Comparison of ENCODE assay signal across 19 cellular contexts in genomic region chr18:55189972-55190371, GRCh38.
DNase-seq lines count a peak whose midpoint lies in the region; ATAC-seq and TF ChIP-seq lines count a peak whose summit lies in the region.
"Had no signal": no experiment of that assay in that cellular context is flagged by ENCODE, and none has a peak within 500 bp of the region (broad histone marks: within the 10 kb centered on the region; RNA-seq: fewer than 3 reads in every experiment).

No MANE protein-coding gene starts in this region.

- CTCF ChIA-PET in activated CD4-positive, alpha-beta T cell treated with anti-CD3 and anti-CD28 coated beads for 36 hours (lab: Charles Lee), result interaction anchor here (0.6 kb wide), 1 partner anchor 1003 kb away, joined by 3 read pairs; no protein-coding TSS in a partner anchor

- no peak for TF ChIP-seq CTCF in esophagus muscularis mucosa (IDR thresholded peaks at IDR 0.05)
- TF ChIP-seq CTCF in progenitor cell of endocrine pancreas (IDR thresholded peaks at IDR 0.05; ENCODE audit: unreplicated experiment), result no peak

- no peaks in the 10 kb centered on the region for H3K4me1 ChIP-seq in esophagus muscularis mucosa

- no peak for TF ChIP-seq EP300 in esophagus muscularis mucosa (IDR thresholded peaks at IDR 0.05)

- peaks cover 3% of the 10 kb centered on the region for H3K27me3 Mint-ChIP-seq in progenitor cell of endocrine pancreas
- H3K27me3 Mint-ChIP-seq in T-helper 2 cell treated with Interferon-gamma antibody and Interleukin-4, amounts not matched to agents 5 μg/mL and 100 μg/mL, for 36 hours (ENCODE audit: low read depth), result no peaks in the 10 kb centered on the region
- no peaks in the 10 kb centered on the region for H3K27me3 Mint-ChIP-seq in activated CD4-positive, alpha-beta T cell treated with anti-CD3 and anti-CD28 coated beads for 36 hours
- H3K27me3 Mint-ChIP-seq: activated CD8-positive, alpha-beta memory T cell treated with anti-CD3 and anti-CD28 coated beads, Interleukin-2, amount 10 ng/mL, durations not matched to agents 7 days and 5 days had no signal

- intact Hi-C loops in esophagus muscularis mucosa (cut with DNase I), result no loop called here
- intact Hi-C loops in activated CD4-positive, alpha-beta T cell treated with anti-CD3 and anti-CD28 coated beads for 36 hours (cut with DNase I, micrococcal nuclease), result no loop called here

- ATAC-seq in HG02884 (IDR thresholded peaks at IDR 0.05; ENCODE audit: unreplicated experiment), result no peak
- no peak for ATAC-seq in activated CD4-positive, alpha-beta T cell treated with anti-CD3 and anti-CD28 coated beads for 36 hours
- ATAC-seq: activated CD8-positive, alpha-beta memory T cell treated with anti-CD3 and anti-CD28 coated beads, Interleukin-2, amount 10 ng/mL, durations not matched to agents 7 days and 5 days; activated naive CD8-positive, alpha-beta T cell treated with anti-CD3 and anti-CD28 coated beads, Interleukin-2, amount 50 U/mL, for 24 hours; activated T-helper 17 cell treated with anti-CD3 and anti-CD28 coated beads, Interleukin-2, amount 50 U/mL, for 72 hours; left lobe of liver; stimulated activated naive B cell treated with anti-CD40 and anti-IgM and Interleukin-4, amounts not matched to agents 10 μg/mL and 1 μg/mL and 100 μg/mL, for 72 hours had no signal

- no peak for TF ChIP-seq POLR2A in esophagus muscularis mucosa (IDR thresholded peaks at IDR 0.05; ENCODE audit: low read depth)

- H3K4me3 Mint-ChIP-seq in progenitor cell of endocrine pancreas (ENCODE audit: low read depth), result no peak overlapping the region
- no peak overlapping the region for H3K4me3 Mint-ChIP-seq in T-helper 2 cell treated with Interferon-gamma antibody and Interleukin-4, amounts not matched to agents 5 μg/mL and 100 μg/mL, for 36 hours
- no peak overlapping the region for H3K4me3 Mint-ChIP-seq in activated CD4-positive, alpha-beta T cell treated with anti-CD3 and anti-CD28 coated beads for 36 hours
- H3K4me3 Mint-ChIP-seq: activated CD8-positive, alpha-beta memory T cell treated with anti-CD3 and anti-CD28 coated beads, Interleukin-2, amount 10 ng/mL, durations not matched to agents 7 days and 5 days; activated naive CD8-positive, alpha-beta T cell treated with anti-CD3 and anti-CD28 coated beads, Interleukin-2, amount 50 U/mL, for 24 hours; activated T-helper 17 cell treated with anti-CD3 and anti-CD28 coated beads, Interleukin-2, amount 50 U/mL, for 72 hours; stimulated activated naive B cell treated with anti-CD40 and anti-IgM and Interleukin-4, amounts not matched to agents 10 μg/mL and 1 μg/mL and 100 μg/mL, for 72 hours had no signal

- H3K27me3 ChIP-seq in esophagus muscularis mucosa, result no peaks in the 10 kb centered on the region

- peak overlapping the region; percentile 66 for H3K27ac Mint-ChIP-seq in progenitor cell of endocrine pancreas
- H3K27ac Mint-ChIP-seq in T-helper 2 cell treated with Interferon-gamma antibody and Interleukin-4, amounts not matched to agents 5 μg/mL and 100 μg/mL, for 36 hours, result no peak overlapping the region
- no peak overlapping the region for H3K27ac Mint-ChIP-seq in activated CD4-positive, alpha-beta T cell treated with anti-CD3 and anti-CD28 coated beads for 36 hours
- H3K27ac Mint-ChIP-seq: activated CD8-positive, alpha-beta memory T cell treated with anti-CD3 and anti-CD28 coated beads, Interleukin-2, amount 10 ng/mL, durations not matched to agents 7 days and 5 days; activated naive CD8-positive, alpha-beta T cell treated with anti-CD3 and anti-CD28 coated beads, Interleukin-2, amount 50 U/mL, for 24 hours; activated T-helper 17 cell treated with anti-CD3 and anti-CD28 coated beads, Interleukin-2, amount 50 U/mL, for 72 hours; stimulated activated naive B cell treated with anti-CD40 and anti-IgM and Interleukin-4, amounts not matched to agents 10 μg/mL and 1 μg/mL and 100 μg/mL, for 72 hours had no signal

- H3K9me3 Mint-ChIP-seq in progenitor cell of endocrine pancreas (ENCODE audit: low read depth), result no peaks in the 10 kb centered on the region
- no peaks in the 10 kb centered on the region for H3K9me3 Mint-ChIP-seq in T-helper 2 cell treated with Interferon-gamma antibody and Interleukin-4, amounts not matched to agents 5 μg/mL and 100 μg/mL, for 36 hours
- H3K9me3 Mint-ChIP-seq in activated CD4-positive, alpha-beta T cell treated with anti-CD3 and anti-CD28 coated beads for 36 hours (ENCODE audit: low read depth), result no peaks in the 10 kb centered on the region
- H3K9me3 Mint-ChIP-seq: activated naive CD8-positive, alpha-beta T cell treated with anti-CD3 and anti-CD28 coated beads, Interleukin-2, amount 50 U/mL, for 24 hours had no signal

- H3K36me3 Mint-ChIP-seq in progenitor cell of endocrine pancreas (ENCODE audit: insufficient read depth), result no peaks in the 10 kb centered on the region
- no peaks in the 10 kb centered on the region for H3K36me3 Mint-ChIP-seq in T-helper 2 cell treated with Interferon-gamma antibody and Interleukin-4, amounts not matched to agents 5 μg/mL and 100 μg/mL, for 36 hours (ENCODE audit: low read depth)
- H3K36me3 Mint-ChIP-seq in activated CD4-positive, alpha-beta T cell treated with anti-CD3 and anti-CD28 coated beads for 36 hours (ENCODE audit: low read depth), result no peaks in the 10 kb centered on the region
- H3K36me3 Mint-ChIP-seq: activated CD8-positive, alpha-beta memory T cell treated with anti-CD3 and anti-CD28 coated beads, Interleukin-2, amount 10 ng/mL, durations not matched to agents 7 days and 5 days; stimulated activated naive B cell treated with anti-CD40 and anti-IgM and Interleukin-4, amounts not matched to agents 10 μg/mL and 1 μg/mL and 100 μg/mL, for 72 hours had no signal

- H3K4me3 ChIP-seq in esophagus muscularis mucosa, result no peak overlapping the region
- H3K4me3 ChIP-seq: SK-N-MC, thoracic aorta had no signal

- no peaks in the 10 kb centered on the region for H3K9me3 ChIP-seq in esophagus muscularis mucosa
- H3K9me3 ChIP-seq: thoracic aorta had no signal

- H3K27ac ChIP-seq in esophagus muscularis mucosa (replicated peaks in 1 of 4), result no peak overlapping the region
- H3K27ac ChIP-seq: thoracic aorta had no signal

- H3K4me1 Mint-ChIP-seq in progenitor cell of endocrine pancreas (ENCODE audit: low read depth), result peaks cover 1% of the 10 kb centered on the region
- no peaks in the 10 kb centered on the region for H3K4me1 Mint-ChIP-seq in T-helper 2 cell treated with Interferon-gamma antibody and Interleukin-4, amounts not matched to agents 5 μg/mL and 100 μg/mL, for 36 hours (ENCODE audit: low read depth)
- no peaks in the 10 kb centered on the region for H3K4me1 Mint-ChIP-seq in activated CD4-positive, alpha-beta T cell treated with anti-CD3 and anti-CD28 coated beads for 36 hours
- H3K4me1 Mint-ChIP-seq: activated CD8-positive, alpha-beta memory T cell treated with anti-CD3 and anti-CD28 coated beads, Interleukin-2, amount 10 ng/mL, durations not matched to agents 7 days and 5 days; activated T-helper 17 cell treated with anti-CD3 and anti-CD28 coated beads, Interleukin-2, amount 50 U/mL, for 72 hours had no signal

- peak; percentile 14 for DNase-seq in EL
- DNase-seq in NCI-H2171 (lab: John Stamatoyannopoulos, UW), result peak; percentile 31
- DNase-seq in esophagus muscularis mucosa (ENCODE audit: extremely low spot score), result peak; percentile 62
- no peak for DNase-seq in progenitor cell of endocrine pancreas (ENCODE audit: low spot score, unreplicated experiment)
- no peak for DNase-seq in T-helper 2 cell treated with Interferon-gamma antibody and Interleukin-4, amounts not matched to agents 5 μg/mL and 100 μg/mL, for 36 hours (ENCODE audit: low spot score)
- no peak for DNase-seq in activated CD4-positive, alpha-beta T cell treated with anti-CD3 and anti-CD28 coated beads for 36 hours
- DNase-seq: activated CD8-positive, alpha-beta memory T cell treated with anti-CD3 and anti-CD28 coated beads, Interleukin-2, amount 10 ng/mL, durations not matched to agents 7 days and 5 days; activated naive CD8-positive, alpha-beta T cell treated with anti-CD3 and anti-CD28 coated beads, Interleukin-2, amount 50 U/mL, for 24 hours; foreskin fibroblast; NCI-H1436 treated with DMSO at 0.1 percent for 48 hours; NCI-H226; NK-92 treated with Interleukin-12 subunit alpha and Interleukin-12 subunit beta, amount 100 ng/mL, for 24 hours; retina; stimulated activated naive B cell treated with anti-CD40 and anti-IgM and Interleukin-4, amounts not matched to agents 10 μg/mL and 1 μg/mL and 100 μg/mL, for 72 hours had no signal

- 69% methylated on average over 3 of the region's 3 CpGs for WGBS in esophagus muscularis mucosa

- POLR2A ChIA-PET in activated CD4-positive, alpha-beta T cell treated with anti-CD3 and anti-CD28 coated beads for 36 hours (lab: Charles Lee), result no interaction called here

- no peaks in the 10 kb centered on the region for H3K36me3 ChIP-seq in esophagus muscularis mucosa
- H3K36me3 ChIP-seq: thoracic aorta had no signal

Comparison
In these comparisons a context has a peak if more than half of its experiments do, and no peak if none do; other contexts are left out.
1. DNase-seq: peak in EL (single experiment), NCI-H2171 (single experiment) and esophagus muscularis mucosa (single experiment); none in progenitor cell of endocrine pancreas (single experiment), T-helper 2 cell treated with Interferon-gamma antibody and Interleukin-4, amounts not matched to agents 5 μg/mL and 100 μg/mL, for 36 hours (single experiment) and activated CD4-positive, alpha-beta T cell treated with anti-CD3 and anti-CD28 coated beads for 36 hours (single experiment).